ENCODE assay signal across 8 cellular contexts in the genomic region with DNA sequence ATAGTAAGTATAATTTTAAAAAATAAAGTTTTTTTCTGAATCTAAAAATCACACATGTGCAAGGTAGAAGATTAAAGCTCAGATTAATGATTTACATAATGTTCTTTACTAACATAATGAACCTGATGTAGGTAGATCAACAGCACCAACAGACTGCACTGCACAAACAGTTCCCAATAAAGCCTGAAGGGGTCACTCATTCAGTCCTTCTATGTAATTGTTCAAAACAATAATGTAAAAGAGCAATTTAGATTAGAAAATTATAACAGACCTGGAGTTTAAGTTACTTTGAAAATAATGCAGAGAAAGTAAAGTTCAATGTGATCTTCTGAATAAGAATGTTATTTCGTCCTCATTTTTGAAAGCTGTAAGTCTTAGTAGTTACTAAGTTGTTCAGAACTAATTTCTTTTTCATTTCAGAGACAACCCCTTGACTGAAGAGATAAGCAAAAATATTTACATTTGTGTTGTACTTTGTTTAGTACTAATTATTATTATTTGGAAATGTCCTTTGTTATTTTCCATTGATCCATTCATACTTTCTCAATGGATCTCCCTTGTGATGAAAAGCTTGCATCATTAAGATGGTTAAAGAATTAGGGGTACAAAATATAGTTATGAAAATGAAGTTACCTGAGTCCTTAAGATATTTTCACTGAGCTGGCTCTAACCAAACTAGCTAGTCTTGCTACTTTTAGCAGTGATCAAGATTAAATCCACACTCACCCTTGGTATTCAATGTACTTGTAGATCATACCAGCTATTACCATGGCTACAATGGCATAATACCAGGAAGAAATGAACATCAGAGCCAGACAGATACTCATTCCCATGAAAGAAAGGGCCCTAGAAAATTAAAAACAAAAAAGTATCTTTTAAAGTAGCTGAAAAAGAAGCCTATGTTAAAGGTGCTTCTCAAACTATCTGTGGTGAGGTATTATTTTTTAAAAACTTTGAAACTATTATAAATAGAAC. TPM values are rescaled to one million over a fixed set of nuclear protein-coding genes. Genes with fewer than 3 reads are reported as not detected.
DNase-seq lines count a peak whose midpoint lies in the region; ATAC-seq, FAIRE-seq and TF ChIP-seq lines count a peak whose summit lies in the region.

No MANE protein-coding gene starts in this region.

- H3K27me3 ChIP-seq in H7 (ENCODE audit: control insufficient read depth, insufficient read depth, low read length) = no peaks in the 10 kb centered on the region
- H3K27me3 ChIP-seq in Panc1 (ENCODE audit: control insufficient read depth, insufficient read depth, low read length) = no peaks in the 10 kb centered on the region
- H3K27me3 ChIP-seq in bronchial epithelial cell (ENCODE audit: control insufficient read depth, insufficient read depth, low read length) = no peaks in the 10 kb centered on the region
- H3K27me3 ChIP-seq in liver (ENCODE audit: control insufficient read depth in 4 of 4, insufficient read depth in 4 of 4, low read length in 3 of 4) = no peaks in the 10 kb centered on the region

- peak; percentile 79 for TF ChIP-seq CTCF in Panc1 (IDR thresholded peaks at IDR 0.05)
- peak; percentile 48 for TF ChIP-seq CTCF in bronchial epithelial cell (IDR thresholded peaks at IDR 0.05; ENCODE audit: insufficient read depth, low read length, severe bottlenecking)
- TF ChIP-seq CTCF in liver (IDR thresholded peaks at IDR 0.05; ENCODE audit: low read depth, low read length, missing input control) = peak; percentile 79

- ATAC-seq in Panc1 (peak; percentile 85), HG02588 (IDR thresholded peaks at IDR 0.05; ENCODE audit: unreplicated experiment) (no peak)

- POLR2A ChIA-PET in Panc1 (lab: Charles Lee) = no interaction called here

- no peak overlapping the region for H3K9ac ChIP-seq in liver (ENCODE audit: low read depth in 1 of 2, low read length in 2 of 2)

- TF ChIP-seq RAD21 in liver (IDR thresholded peaks at IDR 0.05) = peak; percentile 77 to 81

- WGBS in liver = 75% methylated on average over 1 of the region's 1 CpG

- CTCF ChIA-PET in Panc1 (lab: Charles Lee) = interaction anchor here (0.5 to 0.7 kb wide), 3 partner anchors 16 to 79 kb away, joined by 3 to 8 read pairs (median 5); no protein-coding TSS in a partner anchor

- FAIRE-seq in bronchial epithelial cell (lab: Jason Lieb, UNC) (no peak), urothelium cell line (lab: Jason Lieb, UNC) (no peak)

- H3K4me3 ChIP-seq in H7 (ENCODE audit: insufficient read depth, low read depth, low read length) = no peak overlapping the region
- H3K4me3 ChIP-seq in Panc1 (ENCODE audit: low read depth in 2 of 2, low read length in 2 of 2) = no peak overlapping the region
- no peak overlapping the region for H3K4me3 ChIP-seq in bronchial epithelial cell (ENCODE audit: low read depth, low read length)
- H3K4me3 ChIP-seq in liver (ENCODE audit: low read depth in 1 of 3, low read length in 3 of 3) = no peak overlapping the region

- H3K4me1 ChIP-seq in Panc1 (ENCODE audit: control insufficient read depth, insufficient read depth, low read length) (no peaks in the 10 kb centered on the region), liver (ENCODE audit: control insufficient read depth in 4 of 4, insufficient read depth in 4 of 4, low read length in 3 of 4) (no peaks in the 10 kb centered on the region)

- DNase-seq in NCI-H82 (lab: John Stamatoyannopoulos, UW) (peak; percentile 68), NCI-H82 treated with DMSO at 0.1 percent for 48 hours (lab: John Stamatoyannopoulos, UW; ENCODE audit: unreplicated experiment) (no peak), H7 (peak; percentile 49), Panc1 (ENCODE audit: low read depth, low spot score) (no peak), bronchial epithelial cell (ENCODE audit: low read depth) (peak; percentile 78), urothelium cell line (ENCODE audit: low spot score) (peak; percentile 22)

- H3K9me3 ChIP-seq in Panc1 (ENCODE audit: control insufficient read depth, insufficient read depth, low read depth, low read length) = no peaks in the 10 kb centered on the region
- no peaks in the 10 kb centered on the region for H3K9me3 ChIP-seq in liver (ENCODE audit: control insufficient read depth in 4 of 4, low read length in 3 of 4)

- intact Hi-C loops in Panc1 (cut with micrococcal nuclease; ENCODE audit: unreplicated experiment) = loop anchor here (10.0 kb wide), 1 partner anchor 83 kb away; no protein-coding TSS in a partner anchor

- no peaks in the 10 kb centered on the region for H3K36me3 ChIP-seq in H7 (replicated peaks; ENCODE audit: control insufficient read depth, insufficient read depth, low read length)
- H3K36me3 ChIP-seq in Panc1 (ENCODE audit: control insufficient read depth, insufficient read depth, low read length) = 0 out of 2 replicates have a peak, but pooled peaks cover 2% of the 10 kb centered on the region
- H3K36me3 ChIP-seq in bronchial epithelial cell (ENCODE audit: control insufficient read depth, insufficient read depth, low read length) = peaks cover 5% of the 10 kb centered on the region
- peaks cover 2 to 61% (median 28%) of the 10 kb centered on the region in 4 donors for H3K36me3 ChIP-seq in liver (ENCODE audit: control insufficient read depth in 4 of 4, insufficient read depth in 3 of 4, low read depth in 1 of 4, low read length in 3 of 4)

- in situ Hi-C loops in Panc1 (cut with HindIII; ENCODE audit: low pct_unique_long_range_greater_than_20kb, low sequenced_read_pairs) = no loop called here

- no TSS peak for BruUV-seq in Panc1 (replicated peaks; lab: Mats Ljungman, UMichigan)

- no peak overlapping the region for H3K27ac ChIP-seq in Panc1 (ENCODE audit: low read length)
- no peak overlapping the region for H3K27ac ChIP-seq in liver (ENCODE audit: low read depth in 1 of 2, low read length in 2 of 2)

TF ChIP-seq in liver, 16 proteins besides CTCF, POLR2A, EP300 and RAD21:
- no peak for TF ChIP-seq YY1 (IDR thresholded peaks at IDR 0.05)
- TF ChIP-seq, protein P1, sequence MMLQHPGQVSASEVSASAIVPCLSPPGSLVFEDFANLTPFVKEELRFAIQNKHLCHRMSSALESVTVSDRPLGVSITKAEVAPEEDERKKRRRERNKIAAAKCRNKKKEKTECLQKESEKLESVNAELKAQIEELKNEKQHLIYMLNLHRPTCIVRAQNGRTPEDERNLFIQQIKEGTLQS (IDR thresholded peaks at IDR 0.05) = no peak
- no peak for TF ChIP-seq EGR1 (IDR thresholded peaks at IDR 0.05; ENCODE audit: low read depth in 2 of 2)
- TF ChIP-seq, protein P2, sequence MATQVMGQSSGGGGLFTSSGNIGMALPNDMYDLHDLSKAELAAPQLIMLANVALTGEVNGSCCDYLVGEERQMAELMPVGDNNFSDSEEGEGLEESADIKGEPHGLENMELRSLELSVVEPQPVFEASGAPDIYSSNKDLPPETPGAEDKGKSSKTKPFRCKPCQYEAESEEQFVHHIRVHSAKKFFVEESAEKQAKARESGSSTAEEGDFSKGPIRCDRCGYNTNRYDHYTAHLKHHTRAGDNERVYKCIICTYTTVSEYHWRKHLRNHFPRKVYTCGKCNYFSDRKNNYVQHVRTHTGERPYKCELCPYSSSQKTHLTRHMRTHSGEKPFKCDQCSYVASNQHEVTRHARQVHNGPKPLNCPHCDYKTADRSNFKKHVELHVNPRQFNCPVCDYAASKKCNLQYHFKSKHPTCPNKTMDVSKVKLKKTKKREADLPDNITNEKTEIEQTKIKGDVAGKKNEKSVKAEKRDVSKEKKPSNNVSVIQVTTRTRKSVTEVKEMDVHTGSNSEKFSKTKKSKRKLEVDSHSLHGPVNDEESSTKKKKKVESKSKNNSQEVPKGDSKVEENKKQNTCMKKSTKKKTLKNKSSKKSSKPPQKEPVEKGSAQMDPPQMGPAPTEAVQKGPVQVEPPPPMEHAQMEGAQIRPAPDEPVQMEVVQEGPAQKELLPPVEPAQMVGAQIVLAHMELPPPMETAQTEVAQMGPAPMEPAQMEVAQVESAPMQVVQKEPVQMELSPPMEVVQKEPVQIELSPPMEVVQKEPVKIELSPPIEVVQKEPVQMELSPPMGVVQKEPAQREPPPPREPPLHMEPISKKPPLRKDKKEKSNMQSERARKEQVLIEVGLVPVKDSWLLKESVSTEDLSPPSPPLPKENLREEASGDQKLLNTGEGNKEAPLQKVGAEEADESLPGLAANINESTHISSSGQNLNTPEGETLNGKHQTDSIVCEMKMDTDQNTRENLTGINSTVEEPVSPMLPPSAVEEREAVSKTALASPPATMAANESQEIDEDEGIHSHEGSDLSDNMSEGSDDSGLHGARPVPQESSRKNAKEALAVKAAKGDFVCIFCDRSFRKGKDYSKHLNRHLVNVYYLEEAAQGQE (IDR thresholded peaks at IDR 0.05) = no peak
- TF ChIP-seq HNF4A (conservative IDR thresholded peaks at IDR 0.05) = no peak
- no peak for TF ChIP-seq TAF1 (conservative IDR thresholded peaks at IDR 0.05)
- no peak for TF ChIP-seq NR2F2 (IDR thresholded peaks at IDR 0.05)

RNA-seq across cellular contexts. Expression of a gene that starts 16.8 kb away (rescaled TPM):
- total RNA-seq in H7 (2014; rRNA removed; shearing (Covaris generic)) = 78.1 and 90.2 TPM in 2 replicates
- 99.2 TPM for total RNA-seq in Panc1 (2021; ENCODE audit: unreplicated experiment)
- polyA plus RNA-seq in Panc1 (2012; ENCODE audit: insufficient read length) = 161 TPM
- total RNA-seq in bronchial epithelial cell = 134 and 213 TPM in 2 replicates
- 10 to 100 TPM; 76.8 to 81.1 TPM for total RNA-seq in liver
- 10 to 100 TPM; 74.0 to 88.7 TPM for polyA plus RNA-seq in liver

RNA-seq across cellular contexts. Expression of a gene that starts 31.8 kb away (rescaled TPM):
- total RNA-seq in H7 (2014; rRNA removed; shearing (Covaris generic)) = 44.6 and 53.3 TPM in 2 replicates
- total RNA-seq in Panc1 (2021; ENCODE audit: unreplicated experiment) = 46.1 TPM
- 14.7 TPM for polyA plus RNA-seq in Panc1 (2012; ENCODE audit: insufficient read length)
- total RNA-seq in bronchial epithelial cell = 44.0 and 52.1 TPM in 2 replicates
- total RNA-seq in liver = 10 to 100 TPM; 24.7 to 26.2 TPM
- polyA plus RNA-seq in liver = 10 to 100 TPM in 1 of 2 donors, 1 to 10 TPM in 1; 6.4 to 19.4 TPM

Comparison
In these comparisons a context has a peak if more than half of its experiments do, and no peak if none do; other contexts are left out.
1. DNase-seq: peak in NCI-H82 (single experiment), H7 (single experiment), bronchial epithelial cell (single experiment) and urothelium cell line (single experiment); none in NCI-H82 treated with DMSO at 0.1 percent for 48 hours (single experiment) and Panc1 (single experiment).
2. Peak in every context shown above with its lines, with median percentiles within 50 percentile points of each other: CTCF ChIP-seq.